14 cellular contexts compared by ENCODE assay signal in genomic region chr12:50603817-50604639, GRCh38.
DNase-seq lines count a peak whose midpoint lies in the region; ATAC-seq and TF ChIP-seq lines count a peak whose summit lies in the region.
"Had no signal": no experiment of that assay in that cellular context is flagged by ENCODE, and none has a peak within 500 bp of the region (broad histone marks: within the 10 kb centered on the region; RNA-seq: fewer than 3 reads in every experiment).

No MANE protein-coding gene starts in this region.

- H3K27ac ChIP-seq in liver (ENCODE audit: low read depth in 1 of 2, low read length in 2 of 2) (no peak overlapping the region), upper lobe of left lung (no peak overlapping the region)
- H3K27ac ChIP-seq: KMS-11, SJCRH30 had no signal

- TF ChIP-seq POLR2A in upper lobe of left lung (IDR thresholded peaks at IDR 0.05), result no peak

- DNase-seq in epidermal melanocyte (ENCODE audit: insufficient read length, low spot score), result peak; percentile 50
- DNase-seq in upper lobe of left lung, result no peak
- no peak for DNase-seq in NCI-H526 (lab: John Stamatoyannopoulos, UW)
- DNase-seq: activated T-cell treated with anti-CD3 and anti-CD28 coated beads, Interleukin-2, amount 50 U/mL, for 1 hour; aorta; Caco-2; NCI-H187 treated with DMSO at 0.1 percent for 48 hours; sigmoid colon; SJCRH30 had no signal

- 66% methylated on average over 4 of the region's 4 CpGs for WGBS in liver
- WGBS in upper lobe of left lung, 2 donors, result 67 to 76% methylated on average over 4 of the region's 4 CpGs

- no peak overlapping the region for H3K9ac ChIP-seq in liver (ENCODE audit: low read depth in 1 of 2, low read length in 2 of 2)
- H3K9ac ChIP-seq: KMS-11 had no signal

- H3K27me3 ChIP-seq in liver (ENCODE audit: control insufficient read depth in 4 of 4, insufficient read depth in 4 of 4, low read length in 3 of 4) (no peaks in the 10 kb centered on the region), upper lobe of left lung (no peaks in the 10 kb centered on the region)
- H3K27me3 ChIP-seq: sigmoid colon, SJCRH30 had no signal

- H3K9me3 ChIP-seq in liver (ENCODE audit: control insufficient read depth in 4 of 4, low read length in 3 of 4) (no peaks in the 10 kb centered on the region), upper lobe of left lung (no peaks in the 10 kb centered on the region)
- H3K9me3 ChIP-seq: Caco-2, sigmoid colon had no signal

- H3K4me1 ChIP-seq in liver (ENCODE audit: control insufficient read depth in 4 of 4, insufficient read depth in 4 of 4, low read length in 3 of 4), result peaks cover 15 to 31% (median 18%) of the 10 kb centered on the region in 4 donors
- H3K4me1 ChIP-seq in upper lobe of left lung, result peaks cover 6 to 20% (median 14%) of the 10 kb centered on the region in 4 donors
- H3K4me1 ChIP-seq: SJCRH30 had no signal

- peak in 1 of 2 donors; percentile 6 for TF ChIP-seq RAD21 in liver (IDR thresholded peaks at IDR 0.05)

- TF ChIP-seq CTCF in liver (IDR thresholded peaks at IDR 0.05; ENCODE audit: low read depth, low read length, missing input control) (no peak), upper lobe of left lung (IDR thresholded peaks at IDR 0.05) (no peak)

- peak; percentile 76 for ATAC-seq in SK-N-SH treated with all-trans-retinoic acid at 6 μM for 48 hours
- peak; percentile 53 to 60 for ATAC-seq in upper lobe of left lung (ENCODE audit: low FRiP score in 2 of 2)
- ATAC-seq in GM19035 (IDR thresholded peaks at IDR 0.05; ENCODE audit: unreplicated experiment), result no peak
- ATAC-seq in HG02610 (IDR thresholded peaks at IDR 0.05; ENCODE audit: unreplicated experiment), result no peak

- H3K36me3 ChIP-seq in liver (ENCODE audit: control insufficient read depth in 4 of 4, insufficient read depth in 3 of 4, low read depth in 1 of 4, low read length in 3 of 4) (peaks cover 0 to 2% (median 0%) of the 10 kb centered on the region in 4 donors), upper lobe of left lung (no peaks in the 10 kb centered on the region)
- H3K36me3 ChIP-seq: sigmoid colon, SJCRH30 had no signal

- TF ChIP-seq EP300 in upper lobe of left lung (IDR thresholded peaks at IDR 0.05), result no peak

- H3K4me3 ChIP-seq in liver (ENCODE audit: low read depth in 1 of 3, low read length in 3 of 3) (no peak overlapping the region), upper lobe of left lung (no peak overlapping the region)
- H3K4me3 ChIP-seq: sigmoid colon, SJCRH30 had no signal

TF ChIP-seq in SK-N-SH treated with all-trans-retinoic acid at 6 μM for 48 hours, 23 proteins besides CTCF, POLR2A, EP300 and RAD21:
- peak; percentile 84 for TF ChIP-seq ISL1 (CRISPR knock-in tag; IDR thresholded peaks at IDR 0.05)
- no peak for TF ChIP-seq ZNF565 (CRISPR knock-in tag; conservative IDR thresholded peaks at IDR 0.05; ENCODE audit: low read depth)
- TF ChIP-seq ARNTL (CRISPR knock-in tag; IDR thresholded peaks at IDR 0.05; ENCODE audit: borderline replicate concordance, low read depth), result no peak
- TF ChIP-seq SNAI2 (CRISPR knock-in tag; IDR thresholded peaks at IDR 0.05), result no peak
- no peak for TF ChIP-seq CSDC2 (CRISPR knock-in tag; IDR thresholded peaks at IDR 0.05)
- TF ChIP-seq OSR1 (CRISPR knock-in tag; IDR thresholded peaks at IDR 0.05), result no peak
- no peak for TF ChIP-seq ZNF8 (CRISPR knock-in tag; IDR thresholded peaks at IDR 0.05)
- TF ChIP-seq TOX (CRISPR knock-in tag; IDR thresholded peaks at IDR 0.05; ENCODE audit: borderline replicate concordance), result no peak

TF ChIP-seq in liver, 16 proteins besides CTCF, POLR2A, EP300 and RAD21:
- no peak for TF ChIP-seq FOXA2 (IDR thresholded peaks at IDR 0.05)
- no peak for TF ChIP-seq FOXA1 (IDR thresholded peaks at IDR 0.05)
- TF ChIP-seq, protein P1, sequence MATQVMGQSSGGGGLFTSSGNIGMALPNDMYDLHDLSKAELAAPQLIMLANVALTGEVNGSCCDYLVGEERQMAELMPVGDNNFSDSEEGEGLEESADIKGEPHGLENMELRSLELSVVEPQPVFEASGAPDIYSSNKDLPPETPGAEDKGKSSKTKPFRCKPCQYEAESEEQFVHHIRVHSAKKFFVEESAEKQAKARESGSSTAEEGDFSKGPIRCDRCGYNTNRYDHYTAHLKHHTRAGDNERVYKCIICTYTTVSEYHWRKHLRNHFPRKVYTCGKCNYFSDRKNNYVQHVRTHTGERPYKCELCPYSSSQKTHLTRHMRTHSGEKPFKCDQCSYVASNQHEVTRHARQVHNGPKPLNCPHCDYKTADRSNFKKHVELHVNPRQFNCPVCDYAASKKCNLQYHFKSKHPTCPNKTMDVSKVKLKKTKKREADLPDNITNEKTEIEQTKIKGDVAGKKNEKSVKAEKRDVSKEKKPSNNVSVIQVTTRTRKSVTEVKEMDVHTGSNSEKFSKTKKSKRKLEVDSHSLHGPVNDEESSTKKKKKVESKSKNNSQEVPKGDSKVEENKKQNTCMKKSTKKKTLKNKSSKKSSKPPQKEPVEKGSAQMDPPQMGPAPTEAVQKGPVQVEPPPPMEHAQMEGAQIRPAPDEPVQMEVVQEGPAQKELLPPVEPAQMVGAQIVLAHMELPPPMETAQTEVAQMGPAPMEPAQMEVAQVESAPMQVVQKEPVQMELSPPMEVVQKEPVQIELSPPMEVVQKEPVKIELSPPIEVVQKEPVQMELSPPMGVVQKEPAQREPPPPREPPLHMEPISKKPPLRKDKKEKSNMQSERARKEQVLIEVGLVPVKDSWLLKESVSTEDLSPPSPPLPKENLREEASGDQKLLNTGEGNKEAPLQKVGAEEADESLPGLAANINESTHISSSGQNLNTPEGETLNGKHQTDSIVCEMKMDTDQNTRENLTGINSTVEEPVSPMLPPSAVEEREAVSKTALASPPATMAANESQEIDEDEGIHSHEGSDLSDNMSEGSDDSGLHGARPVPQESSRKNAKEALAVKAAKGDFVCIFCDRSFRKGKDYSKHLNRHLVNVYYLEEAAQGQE (IDR thresholded peaks at IDR 0.05), result no peak
- TF ChIP-seq, protein P2, sequence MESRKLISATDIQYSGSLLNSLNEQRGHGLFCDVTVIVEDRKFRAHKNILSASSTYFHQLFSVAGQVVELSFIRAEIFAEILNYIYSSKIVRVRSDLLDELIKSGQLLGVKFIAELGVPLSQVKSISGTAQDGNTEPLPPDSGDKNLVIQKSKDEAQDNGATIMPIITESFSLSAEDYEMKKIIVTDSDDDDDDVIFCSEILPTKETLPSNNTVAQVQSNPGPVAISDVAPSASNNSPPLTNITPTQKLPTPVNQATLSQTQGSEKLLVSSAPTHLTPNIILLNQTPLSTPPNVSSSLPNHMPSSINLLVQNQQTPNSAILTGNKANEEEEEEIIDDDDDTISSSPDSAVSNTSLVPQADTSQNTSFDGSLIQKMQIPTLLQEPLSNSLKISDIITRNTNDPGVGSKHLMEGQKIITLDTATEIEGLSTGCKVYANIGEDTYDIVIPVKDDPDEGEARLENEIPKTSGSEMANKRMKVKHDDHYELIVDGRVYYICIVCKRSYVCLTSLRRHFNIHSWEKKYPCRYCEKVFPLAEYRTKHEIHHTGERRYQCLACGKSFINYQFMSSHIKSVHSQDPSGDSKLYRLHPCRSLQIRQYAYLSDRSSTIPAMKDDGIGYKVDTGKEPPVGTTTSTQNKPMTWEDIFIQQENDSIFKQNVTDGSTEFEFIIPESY (IDR thresholded peaks at IDR 0.05), result no peak
- peak; percentile 27 for TF ChIP-seq NR2F2 (IDR thresholded peaks at IDR 0.05)
- TF ChIP-seq TAF1 (conservative IDR thresholded peaks at IDR 0.05), result no peak
- TF ChIP-seq, protein P3, sequence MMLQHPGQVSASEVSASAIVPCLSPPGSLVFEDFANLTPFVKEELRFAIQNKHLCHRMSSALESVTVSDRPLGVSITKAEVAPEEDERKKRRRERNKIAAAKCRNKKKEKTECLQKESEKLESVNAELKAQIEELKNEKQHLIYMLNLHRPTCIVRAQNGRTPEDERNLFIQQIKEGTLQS (IDR thresholded peaks at IDR 0.05), result no peak
- TF ChIP-seq RXRA (IDR thresholded peaks at IDR 0.05), result no peak

Comparison
In these comparisons a context has a peak if more than half of its experiments do, and no peak if none do; other contexts are left out.
1. ATAC-seq: peak in SK-N-SH treated with all-trans-retinoic acid at 6 μM for 48 hours (single experiment) and upper lobe of left lung (2 of 2); none in GM19035 (single experiment) and HG02610 (single experiment).